ENCODE assay signal across 32 cellular contexts in the genomic region with DNA sequence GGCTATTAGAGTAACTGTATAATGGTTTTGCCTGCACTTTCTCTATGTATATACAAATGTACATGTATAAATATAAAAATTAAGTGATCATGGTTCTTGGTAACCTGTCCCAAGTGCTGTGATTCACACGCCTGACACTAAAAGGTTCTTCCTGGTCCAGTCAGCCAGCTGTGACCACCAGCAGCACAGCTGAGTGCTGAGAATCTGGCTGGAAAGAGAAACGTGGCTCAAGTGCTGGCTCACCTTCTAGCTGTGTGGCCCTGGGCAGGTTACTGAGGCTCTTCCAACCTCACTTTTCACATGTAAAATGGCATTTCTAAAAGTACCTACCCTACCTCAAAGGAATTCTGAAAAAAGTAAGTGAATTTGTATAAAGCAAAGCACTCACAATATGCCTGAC. TPM values are rescaled to one million over a fixed set of nuclear protein-coding genes. Genes with fewer than 3 reads are reported as not detected.
DNase-seq lines count a peak whose midpoint lies in the region; ATAC-seq, FAIRE-seq and TF ChIP-seq lines count a peak whose summit lies in the region.
"Had no signal": no experiment of that assay in that cellular context is flagged by ENCODE, and none has a peak within 500 bp of the region (broad histone marks: within the 10 kb centered on the region; RNA-seq: fewer than 3 reads in every experiment).

No MANE protein-coding gene starts in this region.

- H3K27me3 ChIP-seq in BLaER1 treated with 17β-estradiol and CSF1 and Interleukin-3, amounts not matched to agents 10 nM and 100 nM, result no peaks in the 10 kb centered on the region
- H3K27me3 ChIP-seq: esophagus squamous epithelium, gastrocnemius medialis had no signal

- no peak for FAIRE-seq in RCC 7860 (lab: Jason Lieb, UNC)
- FAIRE-seq: bronchial epithelial cell, GM18507, HTR-8/SVneo had no signal

- 0 out of 22 replicates have a peak, but pooled peaks cover 0 to 5% (median 0%) of the 10 kb centered on the region in 11 experiments for H3K9me3 ChIP-seq in BLaER1 treated with 17β-estradiol and CSF1 and Interleukin-3, amounts not matched to agents 10 nM and 100 nM (replicated peaks in 1 of 11)
- no peaks in the 10 kb centered on the region for H3K9me3 ChIP-seq in mesodermal cell (ENCODE audit: control insufficient read depth, low read length)
- H3K9me3 ChIP-seq: Caco-2, esophagus squamous epithelium, gastrocnemius medialis, SK-N-SH had no signal

- H3K4me2 ChIP-seq in BLaER1 treated with 17β-estradiol and CSF1 and Interleukin-3, amounts not matched to agents 10 nM and 100 nM, result peak overlapping the region in 3 of 11 experiments; percentile 3 to 35 (median 21); a peak in 3 of 22 replicates
- H3K4me2 ChIP-seq: KMS-11, SK-N-SH had no signal

- no peak for ATAC-seq in HG02678 (IDR thresholded peaks at IDR 0.05; ENCODE audit: unreplicated experiment)
- ATAC-seq: activated T-cell treated with anti-CD3 and anti-CD28 coated beads, Interleukin-2, amount 50 U/mL, for 72 hours; gastrocnemius medialis; natural killer cell; right cardiac atrium had no signal

- peak overlapping the region; percentile 72 for H3K27ac Mint-ChIP-seq in endothelial cell (ENCODE audit: unreplicated experiment)
- H3K27ac Mint-ChIP-seq: activated naive CD4-positive, alpha-beta T cell treated with anti-CD3 and anti-CD28 coated beads, Interleukin-2, amount 10 ng/mL, durations not matched to agents 7 days and 5 days; activated T-cell treated with anti-CD3 and anti-CD28 coated beads, Interleukin-2, amount 50 U/mL, for 72 hours; natural killer cell; type B pancreatic cell had no signal

- peak overlapping the region in 4 of 11 experiments; percentile 16 to 37 (median 18); a peak in 4 of 22 replicates for H3K9ac ChIP-seq in BLaER1 treated with 17β-estradiol and CSF1 and Interleukin-3, amounts not matched to agents 10 nM and 100 nM
- H3K9ac ChIP-seq: KMS-11, parathyroid adenoma, SK-N-SH had no signal

- DNase-seq in RCC 7860 (ENCODE audit: low spot score) (peak; percentile 33), endothelial cell (ENCODE audit: low spot score) (no peak), KG1 (lab: John Stamatoyannopoulos, UW) (no peak), GM19238 (ENCODE audit: insufficient read length, low spot score) (no peak), foreskin fibroblast (no peak)
- DNase-seq: activated CD4-positive, alpha-beta T cell treated with anti-CD3 and anti-CD28 coated beads for 4 hours; activated naive CD4-positive, alpha-beta T cell treated with anti-CD3 and anti-CD28 coated beads, Interleukin-2, amount 10 ng/mL, durations not matched to agents 7 days and 5 days; activated T-cell treated with anti-CD3 and anti-CD28 coated beads, Interleukin-2, amount 50 U/mL, for 72 hours; C1 segment of cervical spinal cord; Caco-2; DND-41; effector memory CD4-positive, alpha-beta T cell; esophagus squamous epithelium; gastrocnemius medialis; hippocampal formation; immature natural killer cell; natural killer cell; NCI-H1417 treated with DMSO at 0.1 percent for 48 hours; NCI-H2081 treated with DMSO at 0.1 percent for 48 hours; right cardiac atrium; SK-N-SH; stimulated activated CD4-positive, alpha-beta T cell treated with anti-CD3 and anti-CD28 coated beads, Interleukin-2, amount 100 ng/mL, for 24 hours; T-helper 2 cell had no signal

- peaks cover 58% of the 10 kb centered on the region for H3K4me1 Mint-ChIP-seq in endothelial cell (ENCODE audit: unreplicated experiment)

- peaks cover 15 to 64% (median 40%) of the 10 kb centered on the region in 10 experiments for H3K4me1 ChIP-seq in BLaER1 treated with 17β-estradiol and CSF1 and Interleukin-3, amounts not matched to agents 10 nM and 100 nM
- peaks cover 38% of the 10 kb centered on the region for H3K4me1 ChIP-seq in mesodermal cell (ENCODE audit: control insufficient read depth, insufficient read depth, low read length, poor library complexity, severe bottlenecking)
- H3K4me1 ChIP-seq: Caco-2, parathyroid adenoma had no signal

- no peak overlapping the region for H3K4me3 Mint-ChIP-seq in endothelial cell (ENCODE audit: unreplicated experiment)
- H3K4me3 Mint-ChIP-seq: activated naive CD4-positive, alpha-beta T cell treated with anti-CD3 and anti-CD28 coated beads, Interleukin-2, amount 10 ng/mL, durations not matched to agents 7 days and 5 days; activated T-cell treated with anti-CD3 and anti-CD28 coated beads, Interleukin-2, amount 50 U/mL, for 72 hours; immature natural killer cell; natural killer cell; type B pancreatic cell had no signal

- H3K36me3 ChIP-seq in BLaER1 treated with 17β-estradiol and CSF1 and Interleukin-3, amounts not matched to agents 10 nM and 100 nM, result peaks cover 17 to 78% (median 51%) of the 10 kb centered on the region in 11 experiments; a peak in 20 of 22 replicates
- peaks cover 49% of the 10 kb centered on the region for H3K36me3 ChIP-seq in mesodermal cell (ENCODE audit: control insufficient read depth, insufficient read depth, low read length)
- H3K36me3 ChIP-seq: gastrocnemius medialis had no signal

- H3K9me3 Mint-ChIP-seq in endothelial cell (ENCODE audit: unreplicated experiment), result no peaks in the 10 kb centered on the region
- H3K9me3 Mint-ChIP-seq: activated naive CD4-positive, alpha-beta T cell treated with anti-CD3 and anti-CD28 coated beads, Interleukin-2, amount 10 ng/mL, durations not matched to agents 7 days and 5 days; immature natural killer cell; natural killer cell; type B pancreatic cell had no signal

- peak overlapping the region in 8 of 11 experiments; percentile 3 to 80 (median 48); a peak in 10 of 22 replicates for H3K27ac ChIP-seq in BLaER1 treated with 17β-estradiol and CSF1 and Interleukin-3, amounts not matched to agents 10 nM and 100 nM
- H3K27ac ChIP-seq in mesodermal cell (ENCODE audit: low read depth, low read length, severe bottlenecking), result peak overlapping the region; percentile 36
- H3K27ac ChIP-seq: esophagus squamous epithelium, gastrocnemius medialis, KMS-11, parathyroid adenoma had no signal

- 90 to 100% methylated on average over 1 to 2 of the region's 2 CpGs for WGBS in mesodermal cell (ENCODE audit: insufficient coverage in 2 of 2), 2 experiments

- TF ChIP-seq CTCF in endothelial cell (IDR thresholded peaks at IDR 0.05; ENCODE audit: unreplicated experiment), result no peak
- no peak for TF ChIP-seq CTCF in foreskin fibroblast (IDR thresholded peaks at IDR 0.05; ENCODE audit: low read depth, low read length)

- H3K4me3 ChIP-seq in BLaER1 treated with 17β-estradiol and CSF1 and Interleukin-3, amounts not matched to agents 10 nM and 100 nM, result no peak overlapping the region
- H3K4me3 ChIP-seq in mesodermal cell (ENCODE audit: extremely low read depth, insufficient read depth, low read length, poor library complexity, severe bottlenecking), result no peak overlapping the region
- no peak overlapping the region for H3K4me3 ChIP-seq in foreskin fibroblast (ENCODE audit: low read depth in 1 of 2, low read length in 2 of 2)
- H3K4me3 ChIP-seq: esophagus squamous epithelium, gastrocnemius medialis had no signal

- H3K27me3 Mint-ChIP-seq in endothelial cell (ENCODE audit: unreplicated experiment), result peaks cover 13% of the 10 kb centered on the region
- H3K27me3 Mint-ChIP-seq: activated naive CD4-positive, alpha-beta T cell treated with anti-CD3 and anti-CD28 coated beads, Interleukin-2, amount 10 ng/mL, durations not matched to agents 7 days and 5 days; type B pancreatic cell had no signal

- peaks cover 0 to 13% (median 0%) of the 10 kb centered on the region in 11 experiments; a peak in 2 of 22 replicates for H4K20me1 ChIP-seq in BLaER1 treated with 17β-estradiol and CSF1 and Interleukin-3, amounts not matched to agents 10 nM and 100 nM

- peaks cover 40% of the 10 kb centered on the region for H3K36me3 Mint-ChIP-seq in endothelial cell (ENCODE audit: low read depth, unreplicated experiment)
- H3K36me3 Mint-ChIP-seq: natural killer cell had no signal

RNA-seq across cellular contexts. Expression of a gene that starts 29.7 kb away (rescaled TPM):
- total RNA-seq in endothelial cell (ENCODE audit: unreplicated experiment), result 57.1 TPM
- polyA plus RNA-seq in mesodermal cell (2013, experiment 1 of 2), result 8.9 TPM
- 8.5 TPM for polyA plus RNA-seq in mesodermal cell (2013, experiment 2 of 2)
